Comparison of ENCODE assay signal across 11 cellular contexts in the genomic region with DNA sequence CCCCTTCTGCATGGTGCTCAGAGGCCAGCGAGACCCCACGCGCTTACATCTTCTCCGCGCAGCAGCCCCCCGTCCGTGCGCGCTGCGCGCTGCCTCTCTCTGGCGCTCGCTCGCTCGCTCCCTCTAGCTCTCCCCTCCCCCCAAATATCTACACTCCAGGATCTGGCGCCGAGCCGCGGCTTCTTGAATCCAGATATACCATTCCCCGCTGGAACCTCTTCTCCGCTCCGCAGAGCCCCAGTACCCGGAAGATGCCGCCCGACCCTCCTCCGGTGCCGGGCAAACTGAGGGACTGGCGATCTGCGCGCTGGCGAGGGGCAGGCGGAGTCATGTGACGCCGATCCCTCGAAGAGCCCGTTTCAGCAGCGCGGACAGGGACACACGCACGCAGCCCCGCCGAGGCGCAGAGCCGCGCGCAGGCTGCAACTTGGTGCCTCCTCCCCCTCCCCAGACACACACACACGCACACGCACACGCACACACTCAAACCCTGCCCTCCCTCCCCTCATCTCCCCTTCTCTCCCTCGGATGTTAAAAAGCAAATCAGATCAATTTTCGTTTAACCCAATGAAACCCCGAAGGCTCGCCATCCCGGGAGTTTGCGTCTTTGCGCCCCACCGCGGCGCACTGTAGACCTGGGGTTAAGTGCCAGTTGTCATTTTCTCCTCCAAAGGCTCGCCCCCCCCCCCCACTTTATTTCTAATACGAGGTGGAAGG. TPM values are rescaled to one million over a fixed set of nuclear protein-coding genes. Genes with fewer than 3 reads are reported as not detected.
A peak's percentile ranks its signal among the peaks of the same experiment; 100 is the strongest.
DNase-seq lines count a peak whose midpoint lies in the region; TF ChIP-seq lines count a peak whose summit lies in the region.
"Had no signal": no experiment of that assay in that cellular context is flagged by ENCODE, and none has a peak within 500 bp of the region (broad histone marks: within the 10 kb centered on the region; RNA-seq: fewer than 3 reads in every experiment).

RASGRF1 (minus strand) TSS at position 294 of the 717 bp plus-strand sequence; CDS start at position 12, 282 bp downstream.

- no peaks in the 10 kb centered on the region for H3K9me3 Mint-ChIP-seq in MCF 10A (ENCODE audit: unreplicated experiment)

- H3K27ac ChIP-seq in urinary bladder (ENCODE audit: low read depth), result no peak within 1 kb of the TSS
- H3K27ac ChIP-seq: pancreas, Peyer's patch had no signal

- POLR2A ChIA-PET in MCF 10A (lab: Yijun Ruan, JAX), result interaction anchor here (0.7 kb wide), 1 partner anchor 572 kb away, joined by 4 read pairs; no protein-coding TSS in a partner anchor

- no peaks in the 10 kb centered on the region for H3K36me3 Mint-ChIP-seq in MCF 10A (ENCODE audit: insufficient read depth, unreplicated experiment)

- DNase-seq in T47D (ENCODE audit: low read depth in 1 of 2, low spot score in 1 of 2) (peak; percentile 25 to 34), MCF 10A (ENCODE audit: unreplicated experiment) (no peak), cerebellum (ENCODE audit: low spot score) (peak; percentile 85), mesenteric fat pad (ENCODE audit: low spot score) (peak; percentile 83), AG20443 (ENCODE audit: low spot score) (no peak), RKO (ENCODE audit: low spot score) (no peak), NCI-H1092 treated with DMSO at 0.1 percent for 48 hours (lab: John Stamatoyannopoulos, UW) (no peak)
- DNase-seq: DMS153 had no signal

- H3K4me3 ChIP-seq in urinary bladder (ENCODE audit: low read depth, low read length), result peak within 1 kb of the TSS; percentile 4

- no peak within 1 kb of the TSS for H3K27ac Mint-ChIP-seq in MCF 10A (ENCODE audit: low read depth, unreplicated experiment)

- no peak for TF ChIP-seq CTCF in MCF 10A (IDR thresholded peaks at IDR 0.05; ENCODE audit: unreplicated experiment)

- peaks cover 76% of the 10 kb centered on the region for H3K27me3 Mint-ChIP-seq in MCF 10A (ENCODE audit: insufficient read depth, unreplicated experiment)

- under 1% methylated on average over 61 of the region's 61 CpGs for WGBS in urinary bladder

- BruUV-seq in MCF 10A (replicated peaks; lab: Mats Ljungman, UMichigan), result no TSS peak

- in situ Hi-C loops in T47D (cut with HindIII; ENCODE audit: low pct_unique_long_range_greater_than_20kb, low sequenced_read_pairs), result no loop called here

- no peaks in the 10 kb centered on the region for H3K4me1 ChIP-seq in urinary bladder (ENCODE audit: insufficient read depth)

- peaks cover 5% of the 10 kb centered on the region for H3K4me1 Mint-ChIP-seq in MCF 10A (ENCODE audit: insufficient read depth, unreplicated experiment)

- CTCF ChIA-PET in MCF 10A (lab: Yijun Ruan, JAX), result interaction anchor here (0.6 kb wide), 2 partner anchors 26 to 49 kb away, joined by 3 read pairs; no protein-coding TSS in a partner anchor

- no peaks in the 10 kb centered on the region for H3K36me3 ChIP-seq in urinary bladder (ENCODE audit: insufficient read depth)
- H3K36me3 ChIP-seq: pancreas, Peyer's patch had no signal

- H3K4me3 Mint-ChIP-seq in MCF 10A (ENCODE audit: unreplicated experiment), result no peak within 1 kb of the TSS

- intact Hi-C loops in MCF 10A (cut with micrococcal nuclease), result no loop called here

RNA-seq across cellular contexts. Expression of gene RASGRF1, which starts in this region (rescaled TPM):
- total RNA-seq in MCF 10A (2022) (0.29 and 0.70 TPM in 2 replicates), cerebellum (16.9 TPM), mesenteric fat pad (not detected), urinary bladder (0.48 TPM)
- 0.10 TPM for polyA plus RNA-seq in urinary bladder

Comparison
In these comparisons a context has a peak if more than half of its experiments do, and no peak if none do; other contexts are left out.
1. RNA of gene RASGRF1 (total RNA-seq): 16.9 TPM in cerebellum (single experiment); 0.29 to 0.70 TPM in MCF 10A, 0.48 TPM in urinary bladder (single experiment) and not detected in mesenteric fat pad (single experiment); every median in the first group is over 10 times any median in the second.
2. DNase-seq: peak in T47D (2 of 2) and cerebellum (single experiment); none in MCF 10A (single experiment), AG20443 (single experiment), RKO (single experiment) and NCI-H1092 treated with DMSO at 0.1 percent for 48 hours (single experiment).
3. Peak in DNase-seq in mesenteric fat pad; RNA of the gene not detected or under 1 TPM.